Comparison of ENCODE assay signal across 23 cellular contexts in genomic region chr6:13242590-13242989, GRCh38.
"Had no signal": no experiment of that assay in that cellular context is flagged by ENCODE, and none has a peak within 500 bp of the region (broad histone marks: within the 10 kb centered on the region; RNA-seq: fewer than 3 reads in every experiment).

No MANE protein-coding gene starts in this region.

- H3K4me3 Mint-ChIP-seq: IgD-negative memory B cell had no signal

- H3K9me3 ChIP-seq: SJSA1 had no signal

- H3K4me3 ChIP-seq: SJSA1, SK-N-MC had no signal

- H3K4me1 Mint-ChIP-seq: IgD-negative memory B cell had no signal

- DNase-seq: KBM-7, MV-4-11, NCI-H1048, NCI-H1105, NCI-H1417, NCI-H1436 treated with DMSO at 0.1 percent for 48 hours, NCI-H1694, NCI-H1930, NCI-H2081, NCI-H2107, NCI-H2171, NCI-H226, NCI-H446, NCI-H510A, NCI-H524 treated with DMSO at 0.1 percent for 48 hours, NCI-H69, NCI-H774, Right ventricle myocardium superior, RPMI8226, SIG-M5 had no signal

- H3K36me3 ChIP-seq: SJSA1 had no signal

- H3K4me1 ChIP-seq: SJSA1 had no signal

- H3K27ac ChIP-seq: SJSA1, SK-N-MC had no signal

- H3K27ac Mint-ChIP-seq: IgD-negative memory B cell had no signal
